Comparison of ENCODE assay signal across 20 cellular contexts in genomic region chr3:187763850-187764648, GRCh38. TPM values are rescaled to one million over a fixed set of nuclear protein-coding genes. Genes with fewer than 3 reads are reported as not detected.
DNase-seq lines count a peak whose midpoint lies in the region; ATAC-seq and TF ChIP-seq lines count a peak whose summit lies in the region.
"Had no signal": no experiment of that assay in that cellular context is flagged by ENCODE, and none has a peak within 500 bp of the region (broad histone marks: within the 10 kb centered on the region; RNA-seq: fewer than 3 reads in every experiment).

No MANE protein-coding gene starts in this region.

- H3K4me1 Mint-ChIP-seq in GM23338 = peaks cover 5% of the 10 kb centered on the region; the same call in 2 of the 3 replicates
- H3K4me1 Mint-ChIP-seq in glutamatergic neuron (ENCODE audit: low read depth, unreplicated experiment) = no peaks in the 10 kb centered on the region
- H3K4me1 Mint-ChIP-seq: B cell had no signal

- H3K27ac Mint-ChIP-seq in GM23338 = no peak overlapping the region
- no peak overlapping the region for H3K27ac Mint-ChIP-seq in glutamatergic neuron (ENCODE audit: unreplicated experiment)
- H3K27ac Mint-ChIP-seq: activated T-helper 17 cell treated with anti-CD3 and anti-CD28 coated beads, Interleukin-2, amount 50 U/mL, for 72 hours; B cell had no signal

- H3K4me1 ChIP-seq in GM23338 (ENCODE audit: insufficient read depth) (no peaks in the 10 kb centered on the region; the same call in 1 of the 2 replicates), NT2/D1 (ENCODE audit: insufficient read depth, insufficient read length) (peaks cover 3% of the 10 kb centered on the region), psoas muscle (no peaks in the 10 kb centered on the region), tibial artery (peaks cover 0 to 13% (median 8%) of the 10 kb centered on the region in 4 donors)

- 0 out of 2 replicates have a peak, but pooled peaks cover 3% of the 10 kb centered on the region for H3K9me2 ChIP-seq in GM23338 (ENCODE audit: insufficient read depth)

- no peak overlapping the region for H3K4me3 ChIP-seq in GM23338
- H3K4me3 ChIP-seq in NT2/D1 (ENCODE audit: insufficient read length, low read depth) = no peak overlapping the region
- H3K4me3 ChIP-seq in psoas muscle = no peak overlapping the region
- H3K4me3 ChIP-seq in tibial artery = no peak overlapping the region
- H3K4me3 ChIP-seq: gastrocnemius medialis, K562 had no signal

- H3K36me3 ChIP-seq in GM23338 (ENCODE audit: insufficient read depth) (no peaks in the 10 kb centered on the region), NT2/D1 (ENCODE audit: insufficient read depth, insufficient read length, low read length) (no peaks in the 10 kb centered on the region), psoas muscle (ENCODE audit: insufficient read depth in 1 of 2, low read depth in 1 of 2) (no peaks in the 10 kb centered on the region), tibial artery (no peaks in the 10 kb centered on the region)
- H3K36me3 ChIP-seq: gastrocnemius medialis had no signal

- no peaks in the 10 kb centered on the region for H3F3A ChIP-seq in GM23338 (replicated peaks; ENCODE audit: low read depth)

- no peaks in the 10 kb centered on the region for H3K79me2 ChIP-seq in GM23338 (replicated peaks; ENCODE audit: insufficient read depth)

- TF ChIP-seq CTCF in GM23338 (conservative IDR thresholded peaks at IDR 0.05; ENCODE audit: low read depth in 2 of 2) (no peak), psoas muscle (IDR thresholded peaks at IDR 0.05) (no peak), glutamatergic neuron (IDR thresholded peaks at IDR 0.05; ENCODE audit: partially characterized antibody, unreplicated experiment) (no peak), tibial artery (IDR thresholded peaks at IDR 0.05) (no peak)

- no peak overlapping the region for H3K9ac ChIP-seq in NT2/D1 (ENCODE audit: insufficient read length, low read depth)

- H3K27me3 ChIP-seq in GM23338 (ENCODE audit: insufficient read depth) (no peaks in the 10 kb centered on the region), NT2/D1 (ENCODE audit: insufficient read depth, insufficient read length) (no peaks in the 10 kb centered on the region), psoas muscle (ENCODE audit: insufficient read depth in 3 of 3, low read length in 2 of 3) (no peaks in the 10 kb centered on the region), tibial artery (no peaks in the 10 kb centered on the region)
- H3K27me3 ChIP-seq: gastrocnemius medialis had no signal

- H2AFZ ChIP-seq in GM23338 = peak overlapping the region; percentile 33; the same call in 1 of the 2 replicates

- H3K4me3 Mint-ChIP-seq in GM23338 (no peak overlapping the region), glutamatergic neuron (ENCODE audit: unreplicated experiment) (no peak overlapping the region)
- H3K4me3 Mint-ChIP-seq: activated T-helper 17 cell treated with anti-CD3 and anti-CD28 coated beads, Interleukin-2, amount 50 U/mL, for 72 hours; B cell; central memory CD8-positive, alpha-beta T cell had no signal

- H3K4me2 ChIP-seq in GM23338 = no peak overlapping the region

- peak; percentile 44 for DNase-seq in GM23338 (ENCODE audit: low spot score)
- DNase-seq in NT2/D1 (ENCODE audit: low read depth, low spot score) = peak; percentile 93
- no peak for DNase-seq in psoas muscle
- DNase-seq in COLO668 (lab: John Stamatoyannopoulos, UW; ENCODE audit: unreplicated experiment) = no peak
- DNase-seq in glutamatergic neuron = no peak
- no peak for DNase-seq in tibial artery
- DNase-seq: activated CD4-positive, alpha-beta T cell treated with anti-CD3 and anti-CD28 coated beads for 1 hour; amygdala; Calu3; effector memory CD4-positive, alpha-beta T cell; gastrocnemius medialis; NCI-H1048; stimulated activated CD4-positive, alpha-beta T cell treated with anti-CD3 and anti-CD28 coated beads, Interleukin-2, amount 100 ng/mL, for 24 hours; T-helper 9 cell had no signal

- H4K20me1 ChIP-seq in GM23338 (replicated peaks; ENCODE audit: insufficient read depth) = no peaks in the 10 kb centered on the region

- H3K36me3 Mint-ChIP-seq in GM23338 (ENCODE audit: low read depth) (no peaks in the 10 kb centered on the region), glutamatergic neuron (ENCODE audit: unreplicated experiment) (no peaks in the 10 kb centered on the region)

- 41 to 60% (median 49%) methylated on average over 7 of the region's 7 CpGs for WGBS in psoas muscle, 3 donors

- H3K27me3 Mint-ChIP-seq in GM23338 (ENCODE audit: insufficient read depth, low read depth, poor library complexity) = no peaks in the 10 kb centered on the region
- no peaks in the 10 kb centered on the region for H3K27me3 Mint-ChIP-seq in glutamatergic neuron (ENCODE audit: unreplicated experiment)
- H3K27me3 Mint-ChIP-seq: activated T-helper 17 cell treated with anti-CD3 and anti-CD28 coated beads, Interleukin-2, amount 50 U/mL, for 72 hours; central memory CD8-positive, alpha-beta T cell had no signal

- H3K9me3 Mint-ChIP-seq in GM23338 (no peaks in the 10 kb centered on the region), glutamatergic neuron (ENCODE audit: unreplicated experiment) (no peaks in the 10 kb centered on the region)
- H3K9me3 Mint-ChIP-seq: central memory CD8-positive, alpha-beta T cell had no signal

- no peak overlapping the region for H3K27ac ChIP-seq in GM23338 (ENCODE audit: low read depth)
- no peak overlapping the region for H3K27ac ChIP-seq in psoas muscle
- no peak overlapping the region for H3K27ac ChIP-seq in tibial artery
- H3K27ac ChIP-seq: gastrocnemius medialis had no signal

- intact Hi-C loops in psoas muscle (cut with DNase I) (loop anchor here in 1 of 2 donors (5.0 kb wide), 1 partner anchor 58 kb away; no protein-coding TSS in a partner anchor), tibial artery (cut with DNase I; ENCODE audit: low total_unique reads) (no loop called here)

- peak; percentile 64 for ATAC-seq in GM23338
- ATAC-seq in esophagus mucosa = peak; percentile 51
- peak in 3 of 4 donors; percentile 23 to 50 (median 27) for ATAC-seq in psoas muscle
- ATAC-seq: activated T-helper 17 cell treated with anti-CD3 and anti-CD28 coated beads, Interleukin-2, amount 50 U/mL, for 72 hours; K562; SK-N-SH treated with all-trans-retinoic acid at 6 μM for 48 hours had no signal

- H3K9me3 ChIP-seq in NT2/D1 (ENCODE audit: insufficient read depth, low read length) (no peaks in the 10 kb centered on the region), psoas muscle (no peaks in the 10 kb centered on the region), tibial artery (no peaks in the 10 kb centered on the region)
- H3K9me3 ChIP-seq: gastrocnemius medialis had no signal

TF ChIP-seq in GM23338, 12 proteins besides CTCF, POLR2A, EP300 and RAD21 (continues in another document):
- TF ChIP-seq EZH2 (IDR thresholded peaks at IDR 0.05; ENCODE audit: low read depth, unreplicated experiment) (no peak), ETS1 (IDR thresholded peaks at IDR 0.05) (no peak), EZH2phosphoT487 (IDR thresholded peaks at IDR 0.05; ENCODE audit: unreplicated experiment) (no peak), JUNB (IDR thresholded peaks at IDR 0.05; ENCODE audit: unreplicated experiment) (no peak), NANOG (IDR thresholded peaks at IDR 0.05; ENCODE audit: borderline replicate concordance) (no peak), POLR2AphosphoS5 (IDR thresholded peaks at IDR 0.05; ENCODE audit: low read depth) (no peak), CREB1 (CRISPR knock-in tag; IDR thresholded peaks at IDR 0.05; ENCODE audit: low read depth) (no peak)

RNA-seq across cellular contexts. Expression of gene BCL6, which starts 18.8 kb away (rescaled TPM):
- 5.4 and 5.9 TPM in 2 replicates for total RNA-seq in GM23338 (2014; rRNA removed; shearing (Covaris generic))
- polyA plus RNA-seq in GM23338 (2016; fragmentation: Nextera tagmentation; extraction: Ambion mirVana) = 2.5 and 2.6 TPM in 2 replicates
- total RNA-seq in esophagus mucosa = 40.1 TPM
- total RNA-seq in psoas muscle = 100 to 1,000 TPM; 235 to 524 (median 312) TPM
- polyA plus RNA-seq in psoas muscle = 100 to 1,000 TPM in 2 of 3 donors, 10 to 100 TPM in 1; 43.2 to 276 (median 172) TPM
- total RNA-seq in glutamatergic neuron (ENCODE audit: unreplicated experiment) = 2.5 TPM

Comparison
In these comparisons a context has a peak if more than half of its experiments do, and no peak if none do; other contexts are left out.
1. DNase-seq: peak in GM23338 (single experiment) and NT2/D1 (single experiment); none in psoas muscle (0 of 2), COLO668 (single experiment), glutamatergic neuron (single experiment) and tibial artery (0 of 2).
2. Peak in every context shown above with its lines, with median percentiles within 50 percentile points of each other: ATAC-seq.